In the genomic region with DNA sequence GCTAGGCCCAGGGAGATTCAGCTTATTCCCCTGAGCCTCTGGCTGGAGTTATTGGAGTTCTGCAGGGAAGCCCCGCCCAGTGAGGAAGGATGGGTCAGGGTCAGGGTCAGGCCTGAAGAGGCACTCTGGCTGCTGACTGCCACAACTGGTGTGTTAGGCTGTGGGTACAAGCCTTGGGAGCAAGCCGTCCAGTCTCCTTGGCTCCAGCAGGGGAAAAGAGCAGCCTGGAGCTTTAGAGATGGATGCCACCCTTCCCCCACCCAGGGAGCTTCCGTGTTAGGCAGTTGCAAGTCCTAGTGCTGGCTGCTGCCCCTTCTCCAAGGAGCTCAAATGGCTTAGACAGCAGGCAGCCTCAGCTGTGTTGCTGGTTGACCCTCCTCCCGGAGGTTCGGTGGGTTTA, we compare ENCODE assay signal across 36 cellular contexts. TPM values are rescaled to one million over a fixed set of nuclear protein-coding genes. Genes with fewer than 3 reads are reported as not detected.
"Had no signal": no experiment of that assay in that cellular context is flagged by ENCODE, and none has a peak within 500 bp of the region (broad histone marks: within the 10 kb centered on the region; RNA-seq: fewer than 3 reads in every experiment).

No MANE protein-coding gene starts in this region.

- H3K4me1 Mint-ChIP-seq: immature natural killer cell; naive thymus-derived CD8-positive, alpha-beta T cell; stimulated activated memory B cell treated with anti-CD40 and anti-IgM and Interleukin-4, amounts not matched to agents 10 μg/mL and 1 μg/mL and 100 μg/mL, for 72 hours had no signal

- DNase-seq: caudate nucleus; cerebellar nuclear complex; cortex of kidney; effector CD4-positive, alpha-beta T cell; foreskin fibroblast; gastrocnemius medialis; head of caudate nucleus; immature natural killer cell; mesenchymal stem cell; midbrain; naive thymus-derived CD8-positive, alpha-beta T cell; stimulated activated CD4-positive, alpha-beta T cell treated with anti-CD3 and anti-CD28 coated beads, Interleukin-12 subunit alpha, Interleukin-12 subunit beta, amount 100 ng/mL, for 4 hours; stimulated activated CD4-positive, alpha-beta T cell treated with anti-CD3 and anti-CD28 coated beads, Interleukin-1b, Interleukin-23, amount 100 ng/mL, for 48 hours; stimulated activated CD4-positive, alpha-beta T cell treated with anti-CD3 and anti-CD28 coated beads, Interleukin-4, amount 100 ng/mL, for 4 hours; stimulated activated naive CD8-positive, alpha-beta T cell treated with anti-CD3 and anti-CD28 coated beads, Interleukin-15, Interleukin-2, amounts not matched to agents 100 U/mL and 50 U/mL, for 24 hours; substantia nigra; testis; tibial artery had no signal

- H3K4me3 Mint-ChIP-seq: immature natural killer cell; naive thymus-derived CD8-positive, alpha-beta T cell; stimulated activated memory B cell treated with anti-CD40 and anti-IgM and Interleukin-4, amounts not matched to agents 10 μg/mL and 1 μg/mL and 100 μg/mL, for 72 hours; type B pancreatic cell had no signal

- H3K79me2 ChIP-seq: parathyroid adenoma had no signal

- ATAC-seq: esophagus mucosa; gastrocnemius medialis; left lobe of liver; naive thymus-derived CD8-positive, alpha-beta T cell; sciatic nerve; stimulated activated memory B cell treated with anti-CD40 and anti-IgM and Interleukin-4, amounts not matched to agents 10 μg/mL and 1 μg/mL and 100 μg/mL, for 72 hours; stimulated activated naive CD8-positive, alpha-beta T cell treated with anti-CD3 and anti-CD28 coated beads, Interleukin-15, Interleukin-2, amounts not matched to agents 100 U/mL and 50 U/mL, for 24 hours had no signal

- H3K36me3 ChIP-seq: gastrocnemius medialis, tibial artery had no signal

- H3K4me2 ChIP-seq: smooth muscle cell had no signal

- H3K27me3 ChIP-seq: gastrocnemius medialis, testis, tibial artery had no signal

- FAIRE-seq: keratinocyte had no signal

- H3K27ac Mint-ChIP-seq: immature natural killer cell; naive thymus-derived CD8-positive, alpha-beta T cell; stimulated activated memory B cell treated with anti-CD40 and anti-IgM and Interleukin-4, amounts not matched to agents 10 μg/mL and 1 μg/mL and 100 μg/mL, for 72 hours; type B pancreatic cell had no signal

- H3K9ac ChIP-seq: parathyroid adenoma had no signal

- H3K9me3 ChIP-seq: gastrocnemius medialis, testis had no signal

- H3K27ac ChIP-seq: epithelial cell of prostate, gastrocnemius medialis, parathyroid adenoma, testis, tibial artery had no signal

- H3K4me1 ChIP-seq: gastrocnemius medialis, parathyroid adenoma, testis, tibial artery had no signal

- H3K36me3 Mint-ChIP-seq: naive thymus-derived CD8-positive, alpha-beta T cell; stimulated activated memory B cell treated with anti-CD40 and anti-IgM and Interleukin-4, amounts not matched to agents 10 μg/mL and 1 μg/mL and 100 μg/mL, for 72 hours; type B pancreatic cell had no signal

- H3K4me3 ChIP-seq: gastrocnemius medialis, smooth muscle cell, testis, tibial artery had no signal

- H3K27me3 Mint-ChIP-seq: progenitor cell of endocrine pancreas; stimulated activated memory B cell treated with anti-CD40 and anti-IgM and Interleukin-4, amounts not matched to agents 10 μg/mL and 1 μg/mL and 100 μg/mL, for 72 hours; type B pancreatic cell had no signal

- H2AFZ ChIP-seq: parathyroid adenoma had no signal

RNA-seq across cellular contexts. Expression of gene TAF11L2, which starts 34.4 kb away (rescaled TPM):
- total RNA-seq: dermis microvascular lymphatic vessel endothelial cell; esophagus mucosa; gastrocnemius medialis; glomerular endothelial cell; left lobe of liver; lower leg skin; lung microvascular endothelial cell; myocyte; naive thymus-derived CD8-positive, alpha-beta T cell; osteoblast; progenitor cell of endocrine pancreas; sciatic nerve; smooth muscle cell; testis; urinary bladder had no signal
- polyA plus RNA-seq: immature natural killer cell; keratinocyte; naive thymus-derived CD8-positive, alpha-beta T cell; neural cell; smooth muscle cell; urinary bladder had no signal

RNA-seq across cellular contexts. Expression of gene TAF11L3, which starts 54.5 kb away (rescaled TPM):
- total RNA-seq: dermis microvascular lymphatic vessel endothelial cell; esophagus mucosa; gastrocnemius medialis; glomerular endothelial cell; left lobe of liver; lower leg skin; lung microvascular endothelial cell; myocyte; naive thymus-derived CD8-positive, alpha-beta T cell; osteoblast; progenitor cell of endocrine pancreas; sciatic nerve; smooth muscle cell; testis; urinary bladder had no signal
- polyA plus RNA-seq: immature natural killer cell; keratinocyte; naive thymus-derived CD8-positive, alpha-beta T cell; neural cell; smooth muscle cell; urinary bladder had no signal

RNA-seq across cellular contexts. Expression of gene TAF11L4, which starts 57.9 kb away (rescaled TPM):
- total RNA-seq: dermis microvascular lymphatic vessel endothelial cell; esophagus mucosa; gastrocnemius medialis; glomerular endothelial cell; left lobe of liver; lower leg skin; lung microvascular endothelial cell; myocyte; naive thymus-derived CD8-positive, alpha-beta T cell; osteoblast; progenitor cell of endocrine pancreas; sciatic nerve; smooth muscle cell; testis; urinary bladder had no signal
- polyA plus RNA-seq: immature natural killer cell; keratinocyte; naive thymus-derived CD8-positive, alpha-beta T cell; neural cell; smooth muscle cell; urinary bladder had no signal
